1 cellular context compared by ENCODE assay signal in the genomic region with DNA sequence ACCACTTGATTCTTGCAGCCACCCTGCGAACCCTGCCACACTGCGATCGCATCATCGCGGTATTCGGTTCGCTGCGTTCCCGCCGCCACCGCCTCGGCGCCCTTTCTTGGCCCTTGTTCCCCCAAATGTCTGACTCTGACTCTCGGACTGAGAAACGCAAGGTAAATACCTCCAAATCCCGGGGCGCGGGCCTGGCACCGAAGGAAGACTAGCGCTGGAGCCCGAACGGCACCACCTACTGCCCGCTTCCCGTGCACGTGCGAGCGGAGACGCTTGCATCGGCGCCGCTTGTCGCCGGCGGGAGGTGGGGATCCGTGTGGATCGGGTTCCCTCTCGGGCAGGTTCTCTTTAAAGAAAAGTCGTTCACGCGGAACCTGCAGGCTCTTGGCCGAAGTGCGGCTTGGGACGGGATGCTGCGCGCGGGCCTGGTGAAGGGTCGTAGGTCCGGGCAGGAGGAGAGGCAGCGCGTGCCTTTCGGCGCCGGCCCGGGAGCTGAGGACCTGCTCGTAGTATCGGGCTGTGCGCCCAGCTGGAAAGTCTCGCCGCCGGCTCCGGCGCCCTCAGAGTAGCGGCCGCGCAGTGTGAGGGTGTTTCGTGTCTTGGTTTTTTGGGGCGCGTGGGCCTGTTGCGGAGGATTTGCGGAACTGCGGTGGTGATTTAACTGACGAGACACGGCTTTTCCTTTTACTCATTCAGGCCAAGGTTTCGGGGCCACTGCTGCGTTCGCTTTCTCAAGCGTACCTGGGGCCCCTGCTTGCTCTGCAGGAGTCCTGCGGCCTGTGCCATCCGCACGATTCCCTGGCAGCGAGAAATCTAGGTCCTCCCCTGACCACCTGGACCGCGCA.
TF ChIP-seq lines count a peak whose summit lies in the region.

No MANE protein-coding gene starts in this region.

TF ChIP-seq in K562, 482 proteins besides CTCF, POLR2A, EP300 and RAD21 (continued from another document and continues in another):
- TF ChIP-seq, protein P1, sequence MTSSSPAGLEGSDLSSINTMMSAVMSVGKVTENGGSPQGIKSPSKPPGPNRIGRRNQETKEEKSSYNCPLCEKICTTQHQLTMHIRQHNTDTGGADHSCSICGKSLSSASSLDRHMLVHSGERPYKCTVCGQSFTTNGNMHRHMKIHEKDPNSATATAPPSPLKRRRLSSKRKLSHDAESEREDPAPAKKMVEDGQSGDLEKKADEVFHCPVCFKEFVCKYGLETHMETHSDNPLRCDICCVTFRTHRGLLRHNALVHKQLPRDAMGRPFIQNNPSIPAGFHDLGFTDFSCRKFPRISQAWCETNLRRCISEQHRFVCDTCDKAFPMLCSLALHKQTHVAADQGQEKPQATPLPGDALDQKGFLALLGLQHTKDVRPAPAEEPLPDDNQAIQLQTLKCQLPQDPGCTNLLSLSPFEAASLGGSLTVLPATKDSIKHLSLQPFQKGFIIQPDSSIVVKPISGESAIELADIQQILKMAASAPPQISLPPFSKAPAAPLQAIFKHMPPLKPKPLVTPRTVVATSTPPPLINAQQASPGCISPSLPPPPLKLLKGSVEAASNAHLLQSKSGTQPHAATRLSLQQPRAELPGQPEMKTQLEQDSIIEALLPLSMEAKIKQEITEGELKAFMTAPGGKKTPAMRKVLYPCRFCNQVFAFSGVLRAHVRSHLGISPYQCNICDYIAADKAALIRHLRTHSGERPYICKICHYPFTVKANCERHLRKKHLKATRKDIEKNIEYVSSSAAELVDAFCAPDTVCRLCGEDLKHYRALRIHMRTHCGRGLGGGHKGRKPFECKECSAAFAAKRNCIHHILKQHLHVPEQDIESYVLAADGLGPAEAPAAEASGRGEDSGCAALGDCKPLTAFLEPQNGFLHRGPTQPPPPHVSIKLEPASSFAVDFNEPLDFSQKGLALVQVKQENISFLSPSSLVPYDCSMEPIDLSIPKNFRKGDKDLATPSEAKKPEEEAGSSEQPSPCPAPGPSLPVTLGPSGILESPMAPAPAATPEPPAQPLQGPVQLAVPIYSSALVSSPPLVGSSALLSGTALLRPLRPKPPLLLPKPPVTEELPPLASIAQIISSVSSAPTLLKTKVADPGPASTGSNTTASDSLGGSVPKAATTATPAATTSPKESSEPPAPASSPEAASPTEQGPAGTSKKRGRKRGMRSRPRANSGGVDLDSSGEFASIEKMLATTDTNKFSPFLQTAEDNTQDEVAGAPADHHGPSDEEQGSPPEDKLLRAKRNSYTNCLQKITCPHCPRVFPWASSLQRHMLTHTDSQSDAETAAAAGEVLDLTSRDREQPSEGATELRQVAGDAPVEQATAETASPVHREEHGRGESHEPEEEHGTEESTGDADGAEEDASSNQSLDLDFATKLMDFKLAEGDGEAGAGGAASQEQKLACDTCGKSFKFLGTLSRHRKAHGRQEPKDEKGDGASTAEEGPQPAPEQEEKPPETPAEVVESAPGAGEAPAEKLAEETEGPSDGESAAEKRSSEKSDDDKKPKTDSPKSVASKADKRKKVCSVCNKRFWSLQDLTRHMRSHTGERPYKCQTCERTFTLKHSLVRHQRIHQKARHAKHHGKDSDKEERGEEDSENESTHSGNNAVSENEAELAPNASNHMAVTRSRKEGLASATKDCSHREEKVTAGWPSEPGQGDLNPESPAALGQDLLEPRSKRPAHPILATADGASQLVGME (CRISPR knock-in tag; IDR thresholded peaks at IDR 0.05): no peak
- TF ChIP-seq ELF4 (CRISPR knock-in tag; IDR thresholded peaks at IDR 0.05) (no peak), CBX2 (IDR thresholded peaks at IDR 0.05; ENCODE audit: insufficient read depth, low read length, poor library complexity, severe bottlenecking) (no peak), RBM22 (IDR thresholded peaks at IDR 0.05; ENCODE audit: low read depth, low read length, poor library complexity, severe bottlenecking) (peak; percentile 43), MYC (IDR thresholded peaks at IDR 0.05; ENCODE audit: low read depth, low read length) (peak; percentile 56; the same call in 1 of the 2 replicates), MYC (CRISPR knock-in tag; IDR thresholded peaks at IDR 0.05; ENCODE audit: borderline replicate concordance, low read depth) (peak; percentile 75; the same call in 1 of the 2 replicates), SAFB (IDR thresholded peaks at IDR 0.05; ENCODE audit: borderline replicate concordance, low read depth, low read length) (no peak), ZNF551 (CRISPR knock-in tag; IDR thresholded peaks at IDR 0.05) (no peak), FOXM1 (IDR thresholded peaks at IDR 0.05; ENCODE audit: low read depth) (no peak), FOXM1 (CRISPR knock-in tag; IDR thresholded peaks at IDR 0.05; ENCODE audit: low read depth) (no peak), ZNF224 (CRISPR knock-in tag; IDR thresholded peaks at IDR 0.05) (0 out of 2 replicates have a peak, but pooled peaks have one; percentile 34), ZC3H11A (IDR thresholded peaks at IDR 0.05; ENCODE audit: low read depth, low read length) (no peak), FOXK1 (CRISPR knock-in tag; IDR thresholded peaks at IDR 0.05; ENCODE audit: borderline replicate concordance) (peak; percentile 76; the same call in 1 of the 2 replicates), TEAD1 (CRISPR knock-in tag; IDR thresholded peaks at IDR 0.05) (peak in 1 of 2 experiments; percentile 70; a peak in 1 of 4 replicates), NR1H2 (CRISPR knock-in tag; IDR thresholded peaks at IDR 0.05) (no peak), JUND (IDR thresholded peaks at IDR 0.05; ENCODE audit: borderline replicate concordance, low read depth, low read length) (no peak), JUND (tag; IDR thresholded peaks at IDR 0.05; ENCODE audit: borderline replicate concordance, low read depth, low read length) (no peak), ZNF133 (CRISPR knock-in tag; IDR thresholded peaks at IDR 0.05) (no peak), TSC22D4 (tag; IDR thresholded peaks at IDR 0.05) (no peak), CEBPG (CRISPR knock-in tag; IDR thresholded peaks at IDR 0.05) (peak; percentile 41; the same call in 1 of the 2 replicates), CEBPG (tag; conservative IDR thresholded peaks at IDR 0.05 in 1 of 2, IDR thresholded peaks at IDR 0.05 in 1 of 2) (no peak), U2AF2 (optimal IDR thresholded peaks at IDR 0.05; ENCODE audit: low read depth, low read length) (no peak), KLF10 (CRISPR knock-in tag; IDR thresholded peaks at IDR 0.05) (no peak), TCFL5 (CRISPR knock-in tag; conservative IDR thresholded peaks at IDR 0.05) (no peak), PHF20 (IDR thresholded peaks at IDR 0.05; ENCODE audit: partially characterized antibody) (peak; percentile 14), SUPT5H (IDR thresholded peaks at IDR 0.05) (no peak), ZNF143 (CRISPR knock-in tag; IDR thresholded peaks at IDR 0.05) (peak; percentile 32; the same call in 1 of the 2 replicates), IRF2 (CRISPR knock-in tag; IDR thresholded peaks at IDR 0.05) (no peak), RAD51 (IDR thresholded peaks at IDR 0.05; ENCODE audit: borderline replicate concordance, low read depth) (no peak), ZKSCAN8 (CRISPR knock-in tag; IDR thresholded peaks at IDR 0.05) (no peak), ZNF12 (CRISPR knock-in tag; IDR thresholded peaks at IDR 0.05) (no peak), CHCHD3 (CRISPR knock-in tag; IDR thresholded peaks at IDR 0.05) (no peak)
- TF ChIP-seq, protein P2, sequence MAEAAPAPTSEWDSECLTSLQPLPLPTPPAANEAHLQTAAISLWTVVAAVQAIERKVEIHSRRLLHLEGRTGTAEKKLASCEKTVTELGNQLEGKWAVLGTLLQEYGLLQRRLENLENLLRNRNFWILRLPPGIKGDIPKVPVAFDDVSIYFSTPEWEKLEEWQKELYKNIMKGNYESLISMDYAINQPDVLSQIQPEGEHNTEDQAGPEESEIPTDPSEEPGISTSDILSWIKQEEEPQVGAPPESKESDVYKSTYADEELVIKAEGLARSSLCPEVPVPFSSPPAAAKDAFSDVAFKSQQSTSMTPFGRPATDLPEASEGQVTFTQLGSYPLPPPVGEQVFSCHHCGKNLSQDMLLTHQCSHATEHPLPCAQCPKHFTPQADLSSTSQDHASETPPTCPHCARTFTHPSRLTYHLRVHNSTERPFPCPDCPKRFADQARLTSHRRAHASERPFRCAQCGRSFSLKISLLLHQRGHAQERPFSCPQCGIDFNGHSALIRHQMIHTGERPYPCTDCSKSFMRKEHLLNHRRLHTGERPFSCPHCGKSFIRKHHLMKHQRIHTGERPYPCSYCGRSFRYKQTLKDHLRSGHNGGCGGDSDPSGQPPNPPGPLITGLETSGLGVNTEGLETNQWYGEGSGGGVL (CRISPR knock-in tag; IDR thresholded peaks at IDR 0.05): no peak
- TF ChIP-seq, protein P3, sequence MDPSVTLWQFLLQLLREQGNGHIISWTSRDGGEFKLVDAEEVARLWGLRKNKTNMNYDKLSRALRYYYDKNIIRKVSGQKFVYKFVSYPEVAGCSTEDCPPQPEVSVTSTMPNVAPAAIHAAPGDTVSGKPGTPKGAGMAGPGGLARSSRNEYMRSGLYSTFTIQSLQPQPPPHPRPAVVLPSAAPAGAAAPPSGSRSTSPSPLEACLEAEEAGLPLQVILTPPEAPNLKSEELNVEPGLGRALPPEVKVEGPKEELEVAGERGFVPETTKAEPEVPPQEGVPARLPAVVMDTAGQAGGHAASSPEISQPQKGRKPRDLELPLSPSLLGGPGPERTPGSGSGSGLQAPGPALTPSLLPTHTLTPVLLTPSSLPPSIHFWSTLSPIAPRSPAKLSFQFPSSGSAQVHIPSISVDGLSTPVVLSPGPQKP (CRISPR knock-in tag; IDR thresholded peaks at IDR 0.05): no peak
- TF ChIP-seq, protein P4, sequence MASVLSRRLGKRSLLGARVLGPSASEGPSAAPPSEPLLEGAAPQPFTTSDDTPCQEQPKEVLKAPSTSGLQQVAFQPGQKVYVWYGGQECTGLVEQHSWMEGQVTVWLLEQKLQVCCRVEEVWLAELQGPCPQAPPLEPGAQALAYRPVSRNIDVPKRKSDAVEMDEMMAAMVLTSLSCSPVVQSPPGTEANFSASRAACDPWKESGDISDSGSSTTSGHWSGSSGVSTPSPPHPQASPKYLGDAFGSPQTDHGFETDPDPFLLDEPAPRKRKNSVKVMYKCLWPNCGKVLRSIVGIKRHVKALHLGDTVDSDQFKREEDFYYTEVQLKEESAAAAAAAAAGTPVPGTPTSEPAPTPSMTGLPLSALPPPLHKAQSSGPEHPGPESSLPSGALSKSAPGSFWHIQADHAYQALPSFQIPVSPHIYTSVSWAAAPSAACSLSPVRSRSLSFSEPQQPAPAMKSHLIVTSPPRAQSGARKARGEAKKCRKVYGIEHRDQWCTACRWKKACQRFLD (CRISPR knock-in tag; IDR thresholded peaks at IDR 0.05): no peak
- TF ChIP-seq, protein P5, sequence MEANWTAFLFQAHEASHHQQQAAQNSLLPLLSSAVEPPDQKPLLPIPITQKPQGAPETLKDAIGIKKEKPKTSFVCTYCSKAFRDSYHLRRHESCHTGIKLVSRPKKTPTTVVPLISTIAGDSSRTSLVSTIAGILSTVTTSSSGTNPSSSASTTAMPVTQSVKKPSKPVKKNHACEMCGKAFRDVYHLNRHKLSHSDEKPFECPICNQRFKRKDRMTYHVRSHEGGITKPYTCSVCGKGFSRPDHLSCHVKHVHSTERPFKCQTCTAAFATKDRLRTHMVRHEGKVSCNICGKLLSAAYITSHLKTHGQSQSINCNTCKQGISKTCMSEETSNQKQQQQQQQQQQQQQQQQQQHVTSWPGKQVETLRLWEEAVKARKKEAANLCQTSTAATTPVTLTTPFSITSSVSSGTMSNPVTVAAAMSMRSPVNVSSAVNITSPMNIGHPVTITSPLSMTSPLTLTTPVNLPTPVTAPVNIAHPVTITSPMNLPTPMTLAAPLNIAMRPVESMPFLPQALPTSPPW (CRISPR knock-in tag; IDR thresholded peaks at IDR 0.05): no peak
- TF ChIP-seq, protein P6, sequence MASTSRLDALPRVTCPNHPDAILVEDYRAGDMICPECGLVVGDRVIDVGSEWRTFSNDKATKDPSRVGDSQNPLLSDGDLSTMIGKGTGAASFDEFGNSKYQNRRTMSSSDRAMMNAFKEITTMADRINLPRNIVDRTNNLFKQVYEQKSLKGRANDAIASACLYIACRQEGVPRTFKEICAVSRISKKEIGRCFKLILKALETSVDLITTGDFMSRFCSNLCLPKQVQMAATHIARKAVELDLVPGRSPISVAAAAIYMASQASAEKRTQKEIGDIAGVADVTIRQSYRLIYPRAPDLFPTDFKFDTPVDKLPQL (IDR thresholded peaks at IDR 0.05; ENCODE audit: extremely low read depth, insufficient read length): no peak
- TF ChIP-seq, protein P7, sequence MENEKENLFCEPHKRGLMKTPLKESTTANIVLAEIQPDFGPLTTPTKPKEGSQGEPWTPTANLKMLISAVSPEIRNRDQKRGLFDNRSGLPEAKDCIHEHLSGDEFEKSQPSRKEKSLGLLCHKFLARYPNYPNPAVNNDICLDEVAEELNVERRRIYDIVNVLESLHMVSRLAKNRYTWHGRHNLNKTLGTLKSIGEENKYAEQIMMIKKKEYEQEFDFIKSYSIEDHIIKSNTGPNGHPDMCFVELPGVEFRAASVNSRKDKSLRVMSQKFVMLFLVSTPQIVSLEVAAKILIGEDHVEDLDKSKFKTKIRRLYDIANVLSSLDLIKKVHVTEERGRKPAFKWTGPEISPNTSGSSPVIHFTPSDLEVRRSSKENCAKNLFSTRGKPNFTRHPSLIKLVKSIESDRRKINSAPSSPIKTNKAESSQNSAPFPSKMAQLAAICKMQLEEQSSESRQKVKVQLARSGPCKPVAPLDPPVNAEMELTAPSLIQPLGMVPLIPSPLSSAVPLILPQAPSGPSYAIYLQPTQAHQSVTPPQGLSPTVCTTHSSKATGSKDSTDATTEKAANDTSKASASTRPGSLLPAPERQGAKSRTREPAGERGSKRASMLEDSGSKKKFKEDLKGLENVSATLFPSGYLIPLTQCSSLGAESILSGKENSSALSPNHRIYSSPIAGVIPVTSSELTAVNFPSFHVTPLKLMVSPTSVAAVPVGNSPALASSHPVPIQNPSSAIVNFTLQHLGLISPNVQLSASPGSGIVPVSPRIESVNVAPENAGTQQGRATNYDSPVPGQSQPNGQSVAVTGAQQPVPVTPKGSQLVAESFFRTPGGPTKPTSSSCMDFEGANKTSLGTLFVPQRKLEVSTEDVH (IDR thresholded peaks at IDR 0.05; ENCODE audit: low read depth, partially characterized antibody): no peak
- TF ChIP-seq, protein P8, sequence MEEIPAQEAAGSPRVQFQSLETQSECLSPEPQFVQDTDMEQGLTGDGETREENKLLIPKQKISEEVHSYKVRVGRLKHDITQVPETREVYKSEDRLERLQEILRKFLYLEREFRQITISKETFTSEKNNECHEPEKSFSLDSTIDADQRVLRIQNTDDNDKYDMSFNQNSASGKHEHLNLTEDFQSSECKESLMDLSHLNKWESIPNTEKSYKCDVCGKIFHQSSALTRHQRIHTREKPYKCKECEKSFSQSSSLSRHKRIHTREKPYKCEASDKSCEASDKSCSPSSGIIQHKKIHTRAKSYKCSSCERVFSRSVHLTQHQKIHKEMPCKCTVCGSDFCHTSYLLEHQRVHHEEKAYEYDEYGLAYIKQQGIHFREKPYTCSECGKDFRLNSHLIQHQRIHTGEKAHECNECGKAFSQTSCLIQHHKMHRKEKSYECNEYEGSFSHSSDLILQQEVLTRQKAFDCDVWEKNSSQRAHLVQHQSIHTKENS (CRISPR knock-in tag; IDR thresholded peaks at IDR 0.05): no peak
